1 cellular context compared by ENCODE assay signal in genomic region chr7:118183586-118184391, GRCh38.
TF ChIP-seq lines count a peak whose summit lies in the region.

Gene LSM8 (plus strand): TSS chr7:118184164. CDS start chr7:118184224, 60 bp downstream.

TF ChIP-seq in HepG2, 621 proteins besides CTCF, POLR2A, EP300 and RAD21 (continued from another document and continues in another):
- no peak for TF ChIP-seq DMTF1 (CRISPR knock-in tag; IDR thresholded peaks at IDR 0.05)
- TF ChIP-seq ZSCAN25 (CRISPR knock-in tag; IDR thresholded peaks at IDR 0.05), result no peak
- TF ChIP-seq AGO1 (IDR thresholded peaks at IDR 0.05; ENCODE audit: low read depth, low read length, poor library complexity, severe bottlenecking), result peak; percentile 32
- TF ChIP-seq ZNF12 (CRISPR knock-in tag; IDR thresholded peaks at IDR 0.05), result no peak
- TF ChIP-seq GLI4 (CRISPR knock-in tag; IDR thresholded peaks at IDR 0.05; ENCODE audit: borderline replicate concordance), result peak; percentile 77; the same call in 1 of the 2 replicates
- TF ChIP-seq HNRNPK (IDR thresholded peaks at IDR 0.05; ENCODE audit: low read depth, low read length, poor library complexity, severe bottlenecking), result no peak
- peak; percentile 59; the same call in 1 of the 2 replicates for TF ChIP-seq NFKB2 (CRISPR knock-in tag; IDR thresholded peaks at IDR 0.05; ENCODE audit: borderline replicate concordance)
- no peak for TF ChIP-seq SUZ12 (IDR thresholded peaks at IDR 0.05; ENCODE audit: low read depth, low read length)
- no peak for TF ChIP-seq ZSCAN29 (CRISPR knock-in tag; conservative IDR thresholded peaks at IDR 0.05)
- TF ChIP-seq ZNF234 (CRISPR knock-in tag; conservative IDR thresholded peaks at IDR 0.05), result 0 out of 2 replicates have a peak, but pooled peaks have one; percentile 50
- TF ChIP-seq HNF4G (IDR thresholded peaks at IDR 0.05; ENCODE audit: borderline replicate concordance, low read depth, low read length), result no peak
- TF ChIP-seq HNF4G (CRISPR knock-in tag; IDR thresholded peaks at IDR 0.05; ENCODE audit: borderline replicate concordance, low read depth), result no peak
- TF ChIP-seq ZNF382 (CRISPR knock-in tag; IDR thresholded peaks at IDR 0.05; ENCODE audit: borderline replicate concordance), result no peak
- no peak for TF ChIP-seq KLF11 (CRISPR knock-in tag; IDR thresholded peaks at IDR 0.05)
- no peak for TF ChIP-seq RELA (CRISPR knock-in tag; IDR thresholded peaks at IDR 0.05)
- TF ChIP-seq MTA3 (CRISPR knock-in tag; IDR thresholded peaks at IDR 0.05), result no peak
- peak; percentile 57; the same call in 1 of the 2 replicates for TF ChIP-seq IRF9 (CRISPR knock-in tag; IDR thresholded peaks at IDR 0.05; ENCODE audit: borderline replicate concordance)
- no peak for TF ChIP-seq NFE2L1 (CRISPR knock-in tag; IDR thresholded peaks at IDR 0.05; ENCODE audit: borderline replicate concordance)
- no peak for TF ChIP-seq NKX3-1 (CRISPR knock-in tag; IDR thresholded peaks at IDR 0.05)
- peak; percentile 32; the same call in 1 of the 2 replicates for TF ChIP-seq SIX4 (CRISPR knock-in tag; IDR thresholded peaks at IDR 0.05)
- TF ChIP-seq ZNF281 (CRISPR knock-in tag; IDR thresholded peaks at IDR 0.05; ENCODE audit: borderline replicate concordance), result no peak
- no peak for TF ChIP-seq RFX5 (IDR thresholded peaks at IDR 0.05; ENCODE audit: low read depth, low read length)
- TF ChIP-seq PAXIP1 (CRISPR knock-in tag; conservative IDR thresholded peaks at IDR 0.05), result peak; percentile 27; the same call in 1 of the 2 replicates
- peak; percentile 38; the same call in 1 of the 2 replicates for TF ChIP-seq MIXL1 (CRISPR knock-in tag; IDR thresholded peaks at IDR 0.05)
- peak; percentile 41; the same call in 1 of the 2 replicates for TF ChIP-seq HOXA5 (CRISPR knock-in tag; IDR thresholded peaks at IDR 0.05)
- TF ChIP-seq YY1 (IDR thresholded peaks at IDR 0.05; ENCODE audit: insufficient read depth, insufficient replicate concordance, low read depth, low read length), result peak; percentile 54
- no peak for TF ChIP-seq MYNN (CRISPR knock-in tag; IDR thresholded peaks at IDR 0.05; ENCODE audit: low read depth)
- TF ChIP-seq SRSF1 (optimal IDR thresholded peaks at IDR 0.05; ENCODE audit: low read depth, low read length), result peak; percentile 60
- peak; percentile 73; the same call in 1 of the 2 replicates for TF ChIP-seq POGK (CRISPR knock-in tag; conservative IDR thresholded peaks at IDR 0.05)
- TF ChIP-seq ZNF782 (CRISPR knock-in tag; IDR thresholded peaks at IDR 0.05; ENCODE audit: borderline replicate concordance), result peak; percentile 62; the same call in 1 of the 2 replicates
- no peak for TF ChIP-seq ZNF10 (CRISPR knock-in tag; IDR thresholded peaks at IDR 0.05; ENCODE audit: borderline replicate concordance, low read depth)
- peak; percentile 58; the same call in 1 of the 2 replicates for TF ChIP-seq ZNF776 (CRISPR knock-in tag; IDR thresholded peaks at IDR 0.05)
- peak; percentile 88 for TF ChIP-seq RBFOX2 (IDR thresholded peaks at IDR 0.05; ENCODE audit: low read depth, low read length)
- TF ChIP-seq PTBP1 (IDR thresholded peaks at IDR 0.05; ENCODE audit: low read depth, low read length, poor library complexity, severe bottlenecking), result peak; percentile 42
- peak; percentile 81 for TF ChIP-seq ZNF639 (CRISPR knock-in tag; conservative IDR thresholded peaks at IDR 0.05)
- TF ChIP-seq ZNF816 (CRISPR knock-in tag; IDR thresholded peaks at IDR 0.05; ENCODE audit: borderline replicate concordance), result peak; percentile 80; the same call in 1 of the 2 replicates
- no peak for TF ChIP-seq ZBTB40 (IDR thresholded peaks at IDR 0.05)
- TF ChIP-seq ZBTB40 (CRISPR knock-in tag; IDR thresholded peaks at IDR 0.05), result peak; percentile 41; the same call in 1 of the 2 replicates
